1 cellular context compared by ENCODE assay signal in the genomic region with DNA sequence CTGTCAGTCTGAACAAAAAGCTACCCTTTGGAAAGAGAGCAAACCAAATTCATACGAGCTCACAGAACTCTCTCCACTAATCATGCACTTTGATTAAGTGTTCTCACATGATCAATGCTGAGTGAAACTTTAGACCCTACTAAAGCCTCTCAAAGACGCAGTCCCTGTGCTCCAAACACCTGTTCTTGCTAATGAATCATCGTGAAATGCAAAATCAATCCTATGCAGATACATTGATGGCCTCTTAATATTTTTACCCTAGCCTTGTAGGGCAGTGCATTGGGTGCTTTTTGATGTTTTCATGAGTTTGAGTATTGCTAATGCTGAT.
TF ChIP-seq lines count a peak whose summit lies in the region.

No MANE protein-coding gene starts in this region.

TF ChIP-seq in A549, 52 proteins besides CTCF, POLR2A, EP300 and RAD21 (continued from another document):
- TF ChIP-seq, protein P1, sequence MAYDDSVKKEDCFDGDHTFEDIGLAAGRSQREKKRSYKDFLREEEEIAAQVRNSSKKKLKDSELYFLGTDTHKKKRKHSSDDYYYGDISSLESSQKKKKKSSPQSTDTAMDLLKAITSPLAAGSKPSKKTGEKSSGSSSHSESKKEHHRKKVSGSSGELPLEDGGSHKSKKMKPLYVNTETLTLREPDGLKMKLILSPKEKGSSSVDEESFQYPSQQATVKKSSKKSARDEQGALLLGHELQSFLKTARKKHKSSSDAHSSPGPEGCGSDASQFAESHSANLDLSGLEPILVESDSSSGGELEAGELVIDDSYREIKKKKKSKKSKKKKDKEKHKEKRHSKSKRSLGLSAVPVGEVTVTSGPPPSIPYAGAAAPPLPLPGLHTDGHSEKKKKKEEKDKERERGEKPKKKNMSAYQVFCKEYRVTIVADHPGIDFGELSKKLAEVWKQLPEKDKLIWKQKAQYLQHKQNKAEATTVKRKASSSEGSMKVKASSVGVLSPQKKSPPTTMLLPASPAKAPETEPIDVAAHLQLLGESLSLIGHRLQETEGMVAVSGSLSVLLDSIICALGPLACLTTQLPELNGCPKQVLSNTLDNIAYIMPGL (CRISPR knock-in tag; IDR thresholded peaks at IDR 0.05; ENCODE audit: borderline replicate concordance): no peak
- TF ChIP-seq, protein P2, sequence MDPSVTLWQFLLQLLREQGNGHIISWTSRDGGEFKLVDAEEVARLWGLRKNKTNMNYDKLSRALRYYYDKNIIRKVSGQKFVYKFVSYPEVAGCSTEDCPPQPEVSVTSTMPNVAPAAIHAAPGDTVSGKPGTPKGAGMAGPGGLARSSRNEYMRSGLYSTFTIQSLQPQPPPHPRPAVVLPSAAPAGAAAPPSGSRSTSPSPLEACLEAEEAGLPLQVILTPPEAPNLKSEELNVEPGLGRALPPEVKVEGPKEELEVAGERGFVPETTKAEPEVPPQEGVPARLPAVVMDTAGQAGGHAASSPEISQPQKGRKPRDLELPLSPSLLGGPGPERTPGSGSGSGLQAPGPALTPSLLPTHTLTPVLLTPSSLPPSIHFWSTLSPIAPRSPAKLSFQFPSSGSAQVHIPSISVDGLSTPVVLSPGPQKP (IDR thresholded peaks at IDR 0.05; ENCODE audit: low read depth, low read length): no peak
- TF ChIP-seq, protein P3, sequence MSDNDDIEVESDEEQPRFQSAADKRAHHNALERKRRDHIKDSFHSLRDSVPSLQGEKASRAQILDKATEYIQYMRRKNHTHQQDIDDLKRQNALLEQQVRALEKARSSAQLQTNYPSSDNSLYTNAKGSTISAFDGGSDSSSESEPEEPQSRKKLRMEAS (IDR thresholded peaks at IDR 0.05): no peak
- no peak for TF ChIP-seq CHD2 (IDR thresholded peaks at IDR 0.05; ENCODE audit: low read length, partially characterized antibody)
- TF ChIP-seq FOSB (CRISPR knock-in tag; IDR thresholded peaks at IDR 0.05): no peak
- TF ChIP-seq POLR2AphosphoS2 (conservative IDR thresholded peaks at IDR 0.05; ENCODE audit: low read length): no peak
TF ChIP-seq in A549: peak in this region for 0.
